9 cellular contexts compared by ENCODE assay signal in genomic region chr4:41257257-41257900, GRCh38. TPM values are rescaled to one million over a fixed set of nuclear protein-coding genes. Genes with fewer than 3 reads are reported as not detected.
DNase-seq lines count a peak whose midpoint lies in the region; ATAC-seq and TF ChIP-seq lines count a peak whose summit lies in the region.
"Had no signal": no experiment of that assay in that cellular context is flagged by ENCODE, and none has a peak within 500 bp of the region (broad histone marks: within the 10 kb centered on the region; RNA-seq: fewer than 3 reads in every experiment).

No MANE protein-coding gene starts in this region.

- TF ChIP-seq POLR2A in right lobe of liver (IDR thresholded peaks at IDR 0.05): no peak

- H3K4me1 ChIP-seq in BE2C (0 out of 2 replicates have a peak, but pooled peaks cover 2% of the 10 kb centered on the region), right lobe of liver (peaks cover 0 to 13% (median 4%) of the 10 kb centered on the region in 4 donors)

- peak overlapping the region; percentile 88 for H3K4me3 ChIP-seq in BE2C (ENCODE audit: low read depth, low read length)
- H3K4me3 ChIP-seq in SK-N-MC: peak overlapping the region; percentile 92
- H3K4me3 ChIP-seq in right lobe of liver: peak overlapping the region; percentile 33 to 48 (median 42)

- peak; percentile 73 for ATAC-seq in GM18909 (IDR thresholded peaks at IDR 0.05; ENCODE audit: poor library complexity, unreplicated experiment)
- ATAC-seq in right lobe of liver: peak; percentile 68 to 78 (median 72)
- ATAC-seq in HG03196 (IDR thresholded peaks at IDR 0.05; ENCODE audit: unreplicated experiment): no peak

- 0% methylated on average over 4 of the region's 69 CpGs for WGBS in right lobe of liver (ENCODE audit: insufficient coverage, low coverage, low lambda C conversion rate, missing lambda C conversion rate)

- intact Hi-C loops in right lobe of liver (cut with DNase I): no loop called here

- H3K9me3 ChIP-seq in BE2C: no peaks in the 10 kb centered on the region
- H3K9me3 ChIP-seq in SK-N-MC (ENCODE audit: low read depth, low read length): no peaks in the 10 kb centered on the region
- no peaks in the 10 kb centered on the region for H3K9me3 ChIP-seq in right lobe of liver

- peak; percentile 81 for DNase-seq in BE2C
- peak; percentile 27 for DNase-seq in HPDE6-E6E7 (ENCODE audit: extremely low spot score)
- DNase-seq in SK-N-MC (ENCODE audit: low read depth, low spot score): no peak
- DNase-seq in dermis blood vessel endothelial cell: peak; percentile 53
- peak; percentile 31 to 63 (median 46) for DNase-seq in right lobe of liver
- DNase-seq in stimulated activated CD4-positive, alpha-beta T cell treated with anti-CD3 and anti-CD28 coated beads, TNF-alpha, amount 100 ng/mL, for 24 hours (ENCODE audit: low read depth in 3 of 3): peak in 2 of 3 experiments; percentile 22 to 37

- H3K27me3 ChIP-seq in BE2C (no peaks in the 10 kb centered on the region), right lobe of liver (peaks cover 0 to 18% of the 10 kb centered on the region in 2 donors)

- peaks cover 54% of the 10 kb centered on the region for H3K36me3 ChIP-seq in BE2C
- peaks cover 48% of the 10 kb centered on the region for H3K36me3 ChIP-seq in SK-N-MC (ENCODE audit: insufficient read depth, low read length)
- no peaks in the 10 kb centered on the region for H3K36me3 ChIP-seq in right lobe of liver

- TF ChIP-seq CTCF in BE2C (IDR thresholded peaks at IDR 0.05; ENCODE audit: low read depth, low read length) (no peak), right lobe of liver (IDR thresholded peaks at IDR 0.05) (no peak)

- H3K27ac ChIP-seq in SK-N-MC (peak overlapping the region; percentile 85), right lobe of liver (no peak overlapping the region)

- peak overlapping the region; percentile 96 for H3K9ac ChIP-seq in SK-N-MC (ENCODE audit: insufficient read length)

RNA-seq across cellular contexts. Expression of gene UCHL1, which starts 0.7 kb away (rescaled TPM):
- 904 TPM for polyA plus RNA-seq in BE2C (2012; ENCODE audit: insufficient read depth, insufficient read length, low read depth)
- total RNA-seq in dermis blood vessel endothelial cell: 235 and 251 TPM in 2 replicates
- 1 to 10 TPM in 3 of 6 experiments, under 1 TPM in 2, not detected in 1; 0.44 to 8.7 (median 1.6) TPM for total RNA-seq in right lobe of liver
- total RNA-seq: HT1080 had no signal

RNA-seq across cellular contexts. Expression of gene APBB2, which starts 43.0 kb away (rescaled TPM):
- 12.2 TPM for polyA plus RNA-seq in BE2C (2012; ENCODE audit: insufficient read depth, insufficient read length, low read depth)
- 88.2 and 118 TPM in 2 replicates for total RNA-seq in dermis blood vessel endothelial cell
- total RNA-seq in right lobe of liver: 10 to 100 TPM; 14.1 to 27.9 (median 25.1) TPM

Comparison
In these comparisons a context has a peak if more than half of its experiments do, and no peak if none do; other contexts are left out.
1. H3K4me3 ChIP-seq: peak in every context shown above with its lines; median percentile 92 in SK-N-MC; 88 in BE2C; 42 in right lobe of liver.
2. RNA of gene UCHL1, which starts 0.7 kb away (total RNA-seq): 235 to 251 TPM in dermis blood vessel endothelial cell; 0.44 to 8.7 TPM in right lobe of liver; every median in the first group is over 10 times any median in the second.